8 cellular contexts compared by ENCODE assay signal in the genomic region with DNA sequence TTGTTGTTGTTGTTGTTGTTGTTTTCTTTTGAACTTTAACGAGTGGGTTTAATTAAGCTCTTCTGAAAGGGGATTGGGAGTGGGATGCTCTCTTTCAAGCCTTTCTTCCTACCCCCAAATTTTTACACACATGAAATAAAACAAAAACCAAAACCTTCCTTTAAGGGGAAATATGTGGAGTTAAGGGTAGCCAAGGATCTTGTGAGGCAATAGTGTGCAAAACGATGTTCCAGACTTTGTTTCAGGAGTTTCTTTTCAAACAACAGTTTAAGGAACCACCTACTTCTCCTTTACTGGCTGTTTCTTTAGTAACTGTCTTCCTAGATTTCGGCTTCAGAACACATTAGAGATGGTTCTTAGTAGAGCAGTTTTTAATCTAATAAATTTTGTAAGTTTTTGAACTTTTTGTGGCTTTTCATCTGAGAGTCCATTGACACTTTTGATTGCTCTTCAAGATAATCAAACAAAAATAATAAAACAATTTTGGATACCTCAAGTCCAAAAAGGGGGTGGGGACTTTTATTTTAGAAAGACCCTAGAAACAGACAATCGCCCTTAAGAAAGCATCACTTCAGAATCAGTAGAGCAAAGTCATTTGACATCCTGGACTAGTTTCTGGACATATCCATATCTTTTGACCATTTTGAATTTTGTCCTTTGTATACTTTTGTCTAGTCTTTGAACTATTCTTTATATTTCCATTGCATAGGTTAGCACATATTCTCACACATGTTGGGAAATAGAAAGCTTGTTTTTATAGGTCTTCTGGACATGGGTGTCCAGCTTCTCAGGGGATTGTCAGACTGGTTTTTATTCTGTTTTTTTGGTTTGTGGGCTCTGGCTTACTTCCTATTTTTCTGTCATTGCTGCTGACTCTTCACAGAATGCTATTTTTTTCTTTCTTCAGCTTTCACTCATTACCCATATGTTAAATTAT. TPM values are rescaled to one million over a fixed set of nuclear protein-coding genes. Genes with fewer than 3 reads are reported as not detected.
DNase-seq lines count a peak whose midpoint lies in the region; ATAC-seq lines count a peak whose summit lies in the region.

No MANE protein-coding gene starts in this region.

- H3K4me2 ChIP-seq in skeletal muscle satellite cell (ENCODE audit: low read length): peak overlapping the region; percentile 87

- no peaks in the 10 kb centered on the region for H3K9me3 Mint-ChIP-seq in CD4-positive, CD25-positive, alpha-beta regulatory T cell

- H3K9me3 ChIP-seq in CD4-positive, CD25-positive, alpha-beta regulatory T cell (ENCODE audit: control insufficient read depth in 2 of 2, low read length in 2 of 2): no peaks in the 10 kb centered on the region
- H3K9me3 ChIP-seq in skeletal muscle satellite cell (replicated peaks; ENCODE audit: low read length): no peaks in the 10 kb centered on the region

- no peak overlapping the region for H3K27ac ChIP-seq in CD4-positive, CD25-positive, alpha-beta regulatory T cell (ENCODE audit: insufficient read depth, low read length, poor library complexity, severe bottlenecking)
- H3K27ac ChIP-seq in caudate nucleus (ENCODE audit: low read depth, low read length): peak overlapping the region; percentile 60

- H3K27me3 Mint-ChIP-seq in CD4-positive, CD25-positive, alpha-beta regulatory T cell: no peaks in the 10 kb centered on the region

- H3K4me1 Mint-ChIP-seq in CD4-positive, CD25-positive, alpha-beta regulatory T cell: peaks cover 45 to 74% (median 54%) of the 10 kb centered on the region in 4 donors

- no peaks in the 10 kb centered on the region for H3K27me3 ChIP-seq in CD4-positive, CD25-positive, alpha-beta regulatory T cell (ENCODE audit: control insufficient read depth, insufficient read depth, low read length)
- no peaks in the 10 kb centered on the region for H3K27me3 ChIP-seq in skeletal muscle satellite cell (ENCODE audit: control insufficient read depth, insufficient read depth, low read length)

- DNase-seq in CD4-positive, CD25-positive, alpha-beta regulatory T cell: no peak
- DNase-seq in caudate nucleus (lab: John Stamatoyannopoulos, UW): no peak
- no peak for DNase-seq in mucosa of gallbladder (ENCODE audit: low spot score)
- no peak for DNase-seq in germinal center (ENCODE audit: low spot score)
- DNase-seq in activated CD4-positive, alpha-beta T cell treated with anti-CD3 and anti-CD28 coated beads for 4 hours: no peak

- H3K36me3 Mint-ChIP-seq in CD4-positive, CD25-positive, alpha-beta regulatory T cell: peaks cover 6% of the 10 kb centered on the region

- no peaks in the 10 kb centered on the region for H3K36me3 ChIP-seq in CD4-positive, CD25-positive, alpha-beta regulatory T cell (ENCODE audit: control insufficient read depth, insufficient read depth, low read length)
- no peaks in the 10 kb centered on the region for H3K36me3 ChIP-seq in skeletal muscle satellite cell (ENCODE audit: insufficient read depth, low read length)

- H3K4me3 ChIP-seq in CD4-positive, CD25-positive, alpha-beta regulatory T cell (ENCODE audit: low read depth, low read length): no peak overlapping the region
- H3K4me3 ChIP-seq in skeletal muscle satellite cell (ENCODE audit: low read length): peak overlapping the region; percentile 55

- peak overlapping the region in 1 of 3 donors; percentile 15 for H3K27ac Mint-ChIP-seq in CD4-positive, CD25-positive, alpha-beta regulatory T cell

- no peak for ATAC-seq in CD4-positive, CD25-positive, alpha-beta regulatory T cell (ENCODE audit: low read depth in 2 of 2)
- peak; percentile 32 for ATAC-seq in GM19463 (IDR thresholded peaks at IDR 0.05; ENCODE audit: unreplicated experiment)
- ATAC-seq in HG03558 (IDR thresholded peaks at IDR 0.05; ENCODE audit: extremely low read depth, unreplicated experiment): peak; percentile 37

- peak overlapping the region; percentile 10 to 54 (median 31) for H3K4me3 Mint-ChIP-seq in CD4-positive, CD25-positive, alpha-beta regulatory T cell

- H3K4me1 ChIP-seq in CD4-positive, CD25-positive, alpha-beta regulatory T cell (ENCODE audit: control insufficient read depth, insufficient read depth, low read length, poor library complexity, severe bottlenecking): peaks cover 40% of the 10 kb centered on the region
- H3K4me1 ChIP-seq in skeletal muscle satellite cell (ENCODE audit: control insufficient read depth, insufficient read depth, low read length): peaks cover 47% of the 10 kb centered on the region

- peak overlapping the region; percentile 94 for H3K9ac ChIP-seq in skeletal muscle satellite cell (ENCODE audit: low read depth, low read length)

RNA-seq across cellular contexts. Expression of gene DIPK2A, which starts 6.0 kb away (rescaled TPM):
- 17.8 TPM for total RNA-seq in CD4-positive, CD25-positive, alpha-beta regulatory T cell
- 10 to 100 TPM in 2 of 4 donors, 1 to 10 TPM in 2; 8.5 to 13.0 (median 9.9) TPM for polyA plus RNA-seq in CD4-positive, CD25-positive, alpha-beta regulatory T cell
- total RNA-seq in skeletal muscle satellite cell (2012; rRNA removed): 53.5 and 73.6 TPM in 2 replicates
- 44.1 TPM for total RNA-seq in mucosa of gallbladder

Comparison
In these comparisons a context has a peak if more than half of its experiments do, and no peak if none do; other contexts are left out.
1. ATAC-seq: peak in GM19463 (single experiment) and HG03558 (single experiment); none in CD4-positive, CD25-positive, alpha-beta regulatory T cell (0 of 2).